1 cellular context compared by ENCODE assay signal in the genomic region with DNA sequence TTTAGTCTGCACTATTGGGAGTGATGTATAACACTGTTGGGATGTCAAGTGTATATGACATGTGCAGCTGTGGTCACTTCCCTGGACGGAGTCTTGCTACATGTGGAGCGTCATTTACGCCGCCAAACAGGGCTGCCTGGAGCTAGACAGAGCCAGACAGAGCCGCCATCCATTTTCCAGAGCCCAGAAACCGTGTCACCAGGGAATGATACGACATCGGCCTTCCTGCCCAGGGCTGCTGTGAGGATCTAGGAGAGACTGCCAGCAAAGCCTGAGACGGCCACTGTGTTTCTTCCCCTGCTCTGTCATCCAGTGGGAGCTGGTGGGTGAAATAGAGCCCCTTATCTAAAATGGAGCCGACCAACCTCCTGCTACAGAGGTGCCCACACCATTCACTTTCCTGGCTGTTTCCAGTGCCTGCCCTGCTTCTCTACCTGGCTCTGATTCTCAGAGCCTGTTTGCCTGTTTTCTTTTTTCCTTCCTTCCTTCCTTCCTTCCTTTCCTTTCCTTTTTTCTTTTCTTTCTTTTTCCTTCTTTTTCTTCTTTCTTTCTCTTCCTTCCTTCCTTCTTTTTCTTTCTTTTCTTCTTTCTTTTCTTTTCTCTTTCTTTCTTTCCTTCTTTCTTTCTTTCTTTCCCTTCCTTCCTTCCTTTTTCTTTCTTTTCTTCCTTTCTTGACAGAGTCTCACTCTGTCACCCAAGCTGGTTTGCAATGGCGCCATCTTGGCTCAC.
A peak's percentile ranks its signal among the peaks of the same experiment; 100 is the strongest.
TF ChIP-seq lines count a peak whose summit lies in the region.

No MANE protein-coding gene starts in this region.

TF ChIP-seq in HepG2, 621 proteins besides CTCF, POLR2A, EP300 and RAD21:
- TF ChIP-seq PAF1 (CRISPR knock-in tag; IDR thresholded peaks at IDR 0.05) (no peak), SOX13 (IDR thresholded peaks at IDR 0.05) (no peak), SOX13 (CRISPR knock-in tag; conservative IDR thresholded peaks at IDR 0.05 in 1 of 2, IDR thresholded peaks at IDR 0.05 in 1 of 2) (no peak), MNT (IDR thresholded peaks at IDR 0.05) (peak; percentile 43), CENPX (CRISPR knock-in tag; IDR thresholded peaks at IDR 0.05) (no peak), ZFP41 (CRISPR knock-in tag; IDR thresholded peaks at IDR 0.05; ENCODE audit: borderline replicate concordance) (no peak), REST (IDR thresholded peaks at IDR 0.05; ENCODE audit: borderline replicate concordance in 1 of 2, low read depth in 1 of 2, low read length in 2 of 2) (no peak), ZBTB34 (CRISPR knock-in tag; IDR thresholded peaks at IDR 0.05) (no peak)
